ENCODE assay signal across 1 cellular context in the genomic region with DNA sequence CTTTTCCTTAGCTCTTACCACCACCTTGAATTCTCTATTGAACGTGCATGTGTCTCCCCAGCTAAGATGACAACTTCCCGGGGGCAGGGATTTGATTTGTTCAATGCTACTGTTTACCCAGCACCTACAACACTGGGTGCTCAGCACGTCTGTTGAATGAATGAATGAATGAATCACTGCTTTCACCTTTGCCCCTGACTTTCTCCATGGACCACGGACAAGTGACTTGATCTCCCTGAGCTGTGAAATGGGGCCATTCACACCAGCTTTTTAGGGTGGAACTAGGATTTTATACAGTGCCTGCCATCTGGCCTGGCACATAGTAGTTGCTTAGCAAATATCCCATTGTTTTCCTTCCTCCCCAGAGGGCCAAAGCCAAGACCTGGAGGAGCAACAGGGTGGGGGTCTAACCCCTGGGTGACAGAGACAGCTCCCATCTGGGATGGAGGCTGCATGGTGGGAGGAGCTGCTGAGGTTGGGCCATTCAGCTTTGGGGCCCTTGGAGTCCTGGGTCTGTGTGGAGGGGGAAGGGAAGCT.
TF ChIP-seq lines count a peak whose summit lies in the region.

No MANE protein-coding gene starts in this region.

TF ChIP-seq in GM12878, 131 proteins besides CTCF, POLR2A, EP300 and RAD21:
- TF ChIP-seq RFX5 (IDR thresholded peaks at IDR 0.05; ENCODE audit: low read depth, low read length) (no peak), ASH2L (IDR thresholded peaks at IDR 0.05; ENCODE audit: borderline replicate concordance, low read depth) (no peak), BCL11A (IDR thresholded peaks at IDR 0.05; ENCODE audit: low read depth, low read length) (no peak), CHD4 (IDR thresholded peaks at IDR 0.05) (no peak), ZNF24 (IDR thresholded peaks at IDR 0.05) (peak; percentile 85), PML (IDR thresholded peaks at IDR 0.05; ENCODE audit: low read length) (no peak)
- TF ChIP-seq, protein P1, sequence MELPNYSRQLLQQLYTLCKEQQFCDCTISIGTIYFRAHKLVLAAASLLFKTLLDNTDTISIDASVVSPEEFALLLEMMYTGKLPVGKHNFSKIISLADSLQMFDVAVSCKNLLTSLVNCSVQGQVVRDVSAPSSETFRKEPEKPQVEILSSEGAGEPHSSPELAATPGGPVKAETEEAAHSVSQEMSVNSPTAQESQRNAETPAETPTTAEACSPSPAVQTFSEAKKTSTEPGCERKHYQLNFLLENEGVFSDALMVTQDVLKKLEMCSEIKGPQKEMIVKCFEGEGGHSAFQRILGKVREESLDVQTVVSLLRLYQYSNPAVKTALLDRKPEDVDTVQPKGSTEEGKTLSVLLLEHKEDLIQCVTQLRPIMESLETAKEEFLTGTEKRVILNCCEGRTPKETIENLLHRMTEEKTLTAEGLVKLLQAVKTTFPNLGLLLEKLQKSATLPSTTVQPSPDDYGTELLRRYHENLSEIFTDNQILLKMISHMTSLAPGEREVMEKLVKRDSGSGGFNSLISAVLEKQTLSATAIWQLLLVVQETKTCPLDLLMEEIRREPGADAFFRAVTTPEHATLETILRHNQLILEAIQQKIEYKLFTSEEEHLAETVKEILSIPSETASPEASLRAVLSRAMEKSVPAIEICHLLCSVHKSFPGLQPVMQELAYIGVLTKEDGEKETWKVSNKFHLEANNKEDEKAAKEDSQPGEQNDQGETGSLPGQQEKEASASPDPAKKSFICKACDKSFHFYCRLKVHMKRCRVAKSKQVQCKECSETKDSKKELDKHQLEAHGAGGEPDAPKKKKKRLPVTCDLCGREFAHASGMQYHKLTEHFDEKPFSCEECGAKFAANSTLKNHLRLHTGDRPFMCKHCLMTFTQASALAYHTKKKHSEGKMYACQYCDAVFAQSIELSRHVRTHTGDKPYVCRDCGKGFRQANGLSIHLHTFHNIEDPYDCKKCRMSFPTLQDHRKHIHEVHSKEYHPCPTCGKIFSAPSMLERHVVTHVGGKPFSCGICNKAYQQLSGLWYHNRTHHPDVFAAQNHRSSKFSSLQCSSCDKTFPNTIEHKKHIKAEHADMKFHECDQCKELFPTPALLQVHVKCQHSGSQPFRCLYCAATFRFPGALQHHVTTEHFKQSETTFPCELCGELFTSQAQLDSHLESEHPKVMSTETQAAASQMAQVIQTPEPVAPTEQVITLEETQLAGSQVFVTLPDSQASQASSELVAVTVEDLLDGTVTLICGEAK (IDR thresholded peaks at IDR 0.05; ENCODE audit: borderline replicate concordance), result no peak
TF ChIP-seq in GM12878: peak in this region for 1.
